In the genomic region with DNA sequence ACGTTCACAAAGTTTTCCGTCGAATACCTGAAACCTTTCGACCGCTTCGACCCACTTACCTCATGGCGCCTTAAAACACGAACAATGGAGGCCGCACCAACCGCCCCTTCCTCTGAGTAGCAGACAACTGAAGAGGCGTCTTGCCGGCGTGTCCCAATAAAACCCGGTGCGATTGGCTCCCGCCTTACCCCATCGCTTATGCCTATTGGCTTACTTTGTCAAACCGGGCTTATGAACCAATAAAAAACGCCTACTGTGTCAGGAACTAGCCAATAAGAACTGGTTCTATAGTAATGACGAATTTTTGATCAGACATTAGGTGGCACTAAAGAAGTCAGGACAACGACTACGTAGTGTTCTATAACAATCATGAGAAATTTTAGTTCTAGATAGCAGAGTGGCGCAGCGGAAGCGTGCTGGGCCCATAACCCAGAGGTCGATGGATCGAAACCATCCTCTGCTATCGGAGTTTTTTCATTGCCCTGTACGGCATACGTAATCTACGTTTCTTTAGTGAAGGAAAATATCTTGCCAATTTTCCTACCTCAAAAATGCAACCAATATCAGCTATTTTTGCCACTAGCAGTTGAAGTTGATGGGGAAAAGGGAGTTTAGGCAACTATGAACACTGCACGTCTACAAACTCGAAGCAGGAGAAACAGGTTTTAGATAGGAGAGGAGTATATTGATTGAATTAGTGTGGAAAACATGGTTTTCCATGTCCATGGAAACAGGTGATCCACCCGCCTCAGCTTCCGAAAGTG, we compare ENCODE assay signal across 8 cellular contexts. TPM values are rescaled to one million over a fixed set of nuclear protein-coding genes. Genes with fewer than 3 reads are reported as not detected.
DNase-seq lines count a peak whose midpoint lies in the region; ATAC-seq and TF ChIP-seq lines count a peak whose summit lies in the region.

A gene (minus strand): TSS at position 135 of the 764 bp plus-strand sequence. CDS start 71 bp downstream, at position 64.

- POLR2A ChIA-PET in GM10248 (lab: Yijun Ruan, JAX): interaction anchor here (0.6 to 1.4 kb wide), 3 partner anchors 11 to 48 kb away, joined by 3 to 7 read pairs (median 7); a partner anchor contains a TSS

- TF ChIP-seq CTCF in GM10248 (IDR thresholded peaks at IDR 0.05; ENCODE audit: control extremely low read depth, extremely low read depth, low read depth, missing control alignments): peak; percentile 30
- peak; percentile 15 for TF ChIP-seq CTCF in NB4 (IDR thresholded peaks at IDR 0.05; ENCODE audit: low read depth, low read length)
- TF ChIP-seq CTCF in omental fat pad (IDR thresholded peaks at IDR 0.05): no peak
- TF ChIP-seq CTCF in thoracic aorta (IDR thresholded peaks at IDR 0.05): no peak

- peaks cover 42% of the 10 kb centered on the region for H3K36me3 ChIP-seq in SK-N-MC (ENCODE audit: insufficient read depth, low read length)
- H3K36me3 ChIP-seq in thoracic aorta: peaks cover 30% of the 10 kb centered on the region

- CTCF ChIA-PET in GM10248 (lab: Yijun Ruan, JAX): interaction anchor here (0.8 to 1.9 kb wide), 7 partner anchors 9 to 316 kb away, joined by 3 to 9 read pairs (median 3); a partner anchor contains a TSS

- no peaks in the 10 kb centered on the region for H3K27me3 ChIP-seq in thoracic aorta (replicated peaks; ENCODE audit: insufficient read depth)

- H3K9me3 ChIP-seq in SK-N-MC (ENCODE audit: low read depth, low read length) (no peaks in the 10 kb centered on the region), thoracic aorta (no peaks in the 10 kb centered on the region)

- H3K4me1 ChIP-seq in thoracic aorta (ENCODE audit: control insufficient read depth in 1 of 2, low read depth in 2 of 2): peaks cover 13 to 24% of the 10 kb centered on the region in 2 donors

- H3K27ac ChIP-seq in SK-N-MC: peak within 1 kb of the TSS; percentile 88
- H3K27ac ChIP-seq in thoracic aorta: peak within 1 kb of the TSS; percentile 82 to 91

- H3K4me3 ChIP-seq in NB4 (ENCODE audit: low read depth, low read length) (peak within 1 kb of the TSS; percentile 97), SK-N-MC (peak within 1 kb of the TSS; percentile 92), thoracic aorta (peak within 1 kb of the TSS; percentile 91)

- peak; percentile 89 for TF ChIP-seq POLR2A in NB4 (IDR thresholded peaks at IDR 0.05; ENCODE audit: extremely low read depth, insufficient read length)

- H3K9ac ChIP-seq in SK-N-MC (ENCODE audit: insufficient read length): peak within 1 kb of the TSS; percentile 99

- DNase-seq in GM10248 (ENCODE audit: extremely low spot score) (peak; percentile 97), NB4 (ENCODE audit: low read depth) (peak; percentile 99), SK-N-MC (ENCODE audit: low read depth, low spot score) (peak; percentile 100), glomerular visceral epithelial cell (ENCODE audit: extremely low spot score) (peak; percentile 100), omental fat pad (ENCODE audit: low spot score) (peak; percentile 95), thoracic aorta (ENCODE audit: low spot score) (peak; percentile 90)
- peak; percentile 96 for DNase-seq in activated naive CD4-positive, alpha-beta T cell treated with anti-CD3 and anti-CD28 coated beads, Interleukin-2, amount 50 U/mL, for 16 hours

- ATAC-seq in HG02571 (IDR thresholded peaks at IDR 0.05; ENCODE audit: unreplicated experiment) (peak; percentile 90), omental fat pad (ENCODE audit: low FRiP score) (peak; percentile 97), thoracic aorta (ENCODE audit: insufficient number of reproducible peaks, low FRiP score, low read depth) (peak; percentile 99)

RNA-seq across cellular contexts. Expression of the gene that starts here (rescaled TPM):
- total RNA-seq in omental fat pad: 100 to 1,000 TPM in 3 of 4 donors, 10 to 100 TPM in 1; 80.2 to 201 (median 122) TPM
- 10 to 100 TPM; 75.7 to 81.8 TPM for total RNA-seq in thoracic aorta

Comparison
In these comparisons a context has a peak if more than half of its experiments do, and no peak if none do; other contexts are left out.
1. Peak in every context shown above with its lines: DNase-seq, ATAC-seq, H3K4me3 ChIP-seq and H3K27ac ChIP-seq.
2. CTCF ChIP-seq: peak in GM10248 (single experiment) and NB4 (single experiment); none in omental fat pad (0 of 3) and thoracic aorta (single experiment).